Comparison of ENCODE assay signal across 34 cellular contexts in the genomic region with DNA sequence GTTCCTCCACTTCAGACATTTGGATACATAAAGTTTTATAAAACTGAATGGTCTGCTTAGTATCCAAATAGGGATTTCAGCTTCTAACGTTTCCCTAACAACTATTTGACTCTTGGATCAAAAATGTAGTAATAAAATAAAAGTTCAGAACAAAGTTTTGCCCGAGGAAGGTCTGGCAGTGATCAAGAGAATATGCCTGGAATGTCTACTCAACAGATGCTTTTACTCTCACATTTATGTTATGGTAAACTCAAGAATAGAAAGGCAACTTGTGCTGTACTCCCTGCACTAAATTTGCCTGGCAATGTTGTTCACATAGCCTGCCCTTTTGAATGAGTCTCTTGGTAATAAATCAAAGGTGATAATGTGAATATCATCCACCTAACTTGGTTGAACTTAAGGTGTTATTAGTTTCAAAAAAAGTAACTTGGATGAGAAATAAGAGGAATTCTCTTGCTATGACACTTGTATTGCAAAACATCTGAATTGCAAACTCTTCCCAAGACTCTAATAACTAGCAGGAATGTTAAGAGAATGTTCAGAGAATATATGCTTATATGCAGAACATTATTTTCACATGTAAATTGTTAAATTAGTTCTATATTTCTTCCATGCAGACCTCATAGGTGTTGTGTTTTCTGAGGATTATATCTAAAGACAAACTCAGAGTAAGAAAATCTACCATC.
DNase-seq lines count a peak whose midpoint lies in the region; ATAC-seq and TF ChIP-seq lines count a peak whose summit lies in the region.
"Had no signal": no experiment of that assay in that cellular context is flagged by ENCODE, and none has a peak within 500 bp of the region (broad histone marks: within the 10 kb centered on the region; RNA-seq: fewer than 3 reads in every experiment).

No MANE protein-coding gene starts in this region.

- H3K9me3 Mint-ChIP-seq in chondrocyte (ENCODE audit: low read depth) (no peaks in the 10 kb centered on the region), CD14-positive monocyte (no peaks in the 10 kb centered on the region)
- H3K9me3 Mint-ChIP-seq: activated naive CD4-positive, alpha-beta T cell treated with anti-CD3 and anti-CD28 coated beads, Interleukin-2, amount 50 U/mL, for 24 hours; activated T-helper 2 cell treated with anti-CD3 and anti-CD28 coated beads, Interferon-gamma antibody, Interleukin-2, Interleukin-4, amounts not matched to agents 10 μg/mL and 5 μg/mL and 100 μg/mL, durations not matched to agents 14 hours and 24 hours and 36 hours; CD8-positive, alpha-beta memory T cell; nephron progenitor cell had no signal

- peak; percentile 34 for DNase-seq in GM03348 (ENCODE audit: low spot score)
- DNase-seq in chondrocyte (ENCODE audit: low spot score): no peak
- DNase-seq in fibroblast of villous mesenchyme (ENCODE audit: low read depth): peak; percentile 49
- no peak for DNase-seq in central memory CD4-positive, alpha-beta T cell
- DNase-seq in activated CD8-positive, alpha-beta memory T cell treated with anti-CD3 and anti-CD28 coated beads, Interleukin-2, amount 50 U/mL, for 4 hours: no peak
- no peak for DNase-seq in CD14-positive monocyte (ENCODE audit: low spot score)
- DNase-seq: activated CD4-positive, alpha-beta T cell treated with anti-CD3 and anti-CD28 coated beads for 48 hours; activated T-cell treated with anti-CD3 and anti-CD28 coated beads for 4 hours; CD8-positive, alpha-beta memory T cell; DMS 273 treated with DMSO at 0.1 percent for 48 hours; effector memory CD4-positive, alpha-beta T cell; hypothalamus; left cardiac atrium; mammary epithelial cell; NCI-H146; NCI-H2107; NCI-H748 treated with DMSO at 0.1 percent for 48 hours; nephron progenitor cell; ovary; Peyer's patch; retina; SHP77 treated with DMSO at 0.1 percent for 48 hours; small intestine; stimulated activated naive CD4-positive, alpha-beta T cell; T-helper 9 cell; upper lobe of left lung; WERI-Rb-1 had no signal

- H3K36me3 Mint-ChIP-seq in chondrocyte (ENCODE audit: low read depth) (no peaks in the 10 kb centered on the region), CD14-positive monocyte (no peaks in the 10 kb centered on the region)
- H3K36me3 Mint-ChIP-seq: activated naive CD4-positive, alpha-beta T cell treated with anti-CD3 and anti-CD28 coated beads, Interleukin-2, amount 50 U/mL, for 24 hours; CD8-positive, alpha-beta memory T cell had no signal

- TF ChIP-seq CTCF in chondrocyte (IDR thresholded peaks at IDR 0.05) (no peak), fibroblast of villous mesenchyme (IDR thresholded peaks at IDR 0.05; ENCODE audit: insufficient read depth, low read depth, low read length) (no peak), CD14-positive monocyte (IDR thresholded peaks at IDR 0.05) (no peak)

- intact Hi-C loops in CD14-positive monocyte (cut with micrococcal nuclease): no loop called here

- ATAC-seq in GM19455 (IDR thresholded peaks at IDR 0.05; ENCODE audit: unreplicated experiment): no peak
- ATAC-seq: gastroesophageal sphincter, HCT116, left cardiac atrium had no signal

- peaks cover 17% of the 10 kb centered on the region for H3K4me1 Mint-ChIP-seq in chondrocyte (ENCODE audit: low read depth)
- no peaks in the 10 kb centered on the region for H3K4me1 Mint-ChIP-seq in CD14-positive monocyte
- H3K4me1 Mint-ChIP-seq: activated naive CD4-positive, alpha-beta T cell treated with anti-CD3 and anti-CD28 coated beads, Interleukin-2, amount 50 U/mL, for 24 hours; B cell; CD8-positive, alpha-beta memory T cell; nephron progenitor cell had no signal

- no peaks in the 10 kb centered on the region for H3K27me3 Mint-ChIP-seq in chondrocyte (ENCODE audit: low read depth)
- H3K27me3 Mint-ChIP-seq in CD14-positive monocyte (ENCODE audit: low read depth in 3 of 3): no peaks in the 10 kb centered on the region
- H3K27me3 Mint-ChIP-seq: activated naive CD4-positive, alpha-beta T cell treated with anti-CD3 and anti-CD28 coated beads, Interleukin-2, amount 50 U/mL, for 24 hours; B cell; CD8-positive, alpha-beta memory T cell had no signal

- peak overlapping the region; percentile 32 for H3K27ac Mint-ChIP-seq in chondrocyte (ENCODE audit: unreplicated experiment)
- H3K27ac Mint-ChIP-seq in CD14-positive monocyte: no peak overlapping the region
- H3K27ac Mint-ChIP-seq: activated naive CD4-positive, alpha-beta T cell treated with anti-CD3 and anti-CD28 coated beads, Interleukin-2, amount 50 U/mL, for 24 hours; activated T-helper 2 cell treated with anti-CD3 and anti-CD28 coated beads, Interferon-gamma antibody, Interleukin-2, Interleukin-4, amounts not matched to agents 10 μg/mL and 5 μg/mL and 100 μg/mL, durations not matched to agents 14 hours and 24 hours and 36 hours; B cell; CD8-positive, alpha-beta memory T cell; nephron progenitor cell had no signal

- H3K4me3 Mint-ChIP-seq in chondrocyte (ENCODE audit: unreplicated experiment): no peak overlapping the region
- H3K4me3 Mint-ChIP-seq in CD14-positive monocyte: no peak overlapping the region
- H3K4me3 Mint-ChIP-seq: activated naive CD4-positive, alpha-beta T cell treated with anti-CD3 and anti-CD28 coated beads, Interleukin-2, amount 50 U/mL, for 24 hours; B cell; CD8-positive, alpha-beta memory T cell; nephron progenitor cell had no signal

- H3K4me3 ChIP-seq in fibroblast of villous mesenchyme (ENCODE audit: low read depth, low read length): no peak overlapping the region
- H3K4me3 ChIP-seq: breast epithelium, gastroesophageal sphincter, ovary, Peyer's patch, upper lobe of left lung had no signal

Comparison
In these comparisons a context has a peak if more than half of its experiments do, and no peak if none do; other contexts are left out.
1. DNase-seq: peak in GM03348 (single experiment) and fibroblast of villous mesenchyme (single experiment); none in chondrocyte (single experiment), central memory CD4-positive, alpha-beta T cell (single experiment), activated CD8-positive, alpha-beta memory T cell treated with anti-CD3 and anti-CD28 coated beads, Interleukin-2, amount 50 U/mL, for 4 hours (single experiment) and CD14-positive monocyte (single experiment).